Comparison of ENCODE assay signal across 8 cellular contexts in the genomic region with DNA sequence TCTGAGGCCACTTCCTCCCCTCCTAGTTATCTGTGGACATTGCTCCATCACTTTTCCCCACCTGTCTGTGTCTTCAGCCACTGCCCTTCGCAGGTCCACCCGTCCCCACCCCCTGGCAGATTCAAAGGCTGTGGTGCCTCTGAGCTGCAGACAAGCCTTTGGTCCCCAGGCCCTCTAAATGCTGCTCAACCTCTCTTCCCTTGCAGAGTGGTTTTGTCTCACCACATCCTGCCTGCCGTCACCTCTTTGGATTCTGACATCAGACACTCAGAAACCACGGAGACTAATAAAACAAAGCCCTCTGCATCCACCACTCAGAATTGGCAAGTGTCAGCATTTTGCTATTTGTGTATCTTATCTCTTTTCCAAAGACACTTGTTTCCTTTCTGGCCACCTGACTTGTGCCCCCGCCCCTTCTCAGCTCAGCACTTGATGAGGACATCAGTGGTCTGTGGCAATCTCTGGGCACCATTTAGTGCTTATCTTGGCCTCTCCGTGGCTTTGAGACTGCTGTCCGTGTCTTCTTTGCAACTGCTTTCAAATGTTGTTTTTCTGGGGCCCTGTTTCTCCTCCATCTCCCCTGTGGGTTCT. TPM values are rescaled to one million over a fixed set of nuclear protein-coding genes. Genes with fewer than 3 reads are reported as not detected.
DNase-seq lines count a peak whose midpoint lies in the region; ATAC-seq, FAIRE-seq and TF ChIP-seq lines count a peak whose summit lies in the region.

No MANE protein-coding gene starts in this region.

- in situ Hi-C loops in SK-MEL-5 (cut with HindIII; ENCODE audit: low pct_unique_long_range_greater_than_20kb, low sequenced_read_pairs): no loop called here

- H3K9me3 Mint-ChIP-seq in activated naive CD4-positive, alpha-beta T cell treated with anti-CD3 and anti-CD28 coated beads, Interleukin-2, amount 10 ng/mL, durations not matched to agents 7 days and 5 days: peaks cover 14% of the 10 kb centered on the region

- DNase-seq in A549 (ENCODE audit: low read depth in 1 of 2, low spot score in 1 of 2) (no peak), SK-MEL-5 (ENCODE audit: low read depth, low spot score) (peak; percentile 52), mucosa of descending colon (peak in 2 of 3 donors; percentile 39 to 55), head of caudate nucleus (no peak), HUDEP-2 (lab: John Stamatoyannopoulos, UW; ENCODE audit: unreplicated experiment in 76 of 76) (no peak)
- peak; percentile 91 for DNase-seq in activated naive CD4-positive, alpha-beta T cell treated with anti-CD3 and anti-CD28 coated beads, Interleukin-2, amount 10 ng/mL, durations not matched to agents 7 days and 5 days

- intact Hi-C loops in mucosa of descending colon (cut with DNase I, micrococcal nuclease): no loop called here
- intact Hi-C loops in head of caudate nucleus (cut with DNase I): no loop called here

- no peak overlapping the region for H3K4me3 ChIP-seq in A549
- H3K4me3 ChIP-seq in mucosa of descending colon: no peak overlapping the region

- H3K9me3 ChIP-seq in A549 (no peaks in the 10 kb centered on the region), mucosa of descending colon (no peaks in the 10 kb centered on the region)

- peak overlapping the region; percentile 87 for H3K27ac Mint-ChIP-seq in activated naive CD4-positive, alpha-beta T cell treated with anti-CD3 and anti-CD28 coated beads, Interleukin-2, amount 10 ng/mL, durations not matched to agents 7 days and 5 days

- H3K4me2 ChIP-seq in A549: no peak overlapping the region

- TF ChIP-seq RAD21 in A549 (conservative IDR thresholded peaks at IDR 0.05 in 1 of 2, IDR thresholded peaks at IDR 0.05 in 1 of 2): no peak

- H3K4me1 Mint-ChIP-seq in activated naive CD4-positive, alpha-beta T cell treated with anti-CD3 and anti-CD28 coated beads, Interleukin-2, amount 10 ng/mL, durations not matched to agents 7 days and 5 days: peaks cover 23% of the 10 kb centered on the region

- peaks cover 4% of the 10 kb centered on the region for H3K36me3 Mint-ChIP-seq in activated naive CD4-positive, alpha-beta T cell treated with anti-CD3 and anti-CD28 coated beads, Interleukin-2, amount 10 ng/mL, durations not matched to agents 7 days and 5 days

- TF ChIP-seq CTCF in A549 (IDR thresholded peaks at IDR 0.05): no peak
- no peak for TF ChIP-seq CTCF in mucosa of descending colon (IDR thresholded peaks at IDR 0.05)

- CTCF ChIA-PET in A549 (lab: Yijun Ruan, JAX): interaction anchor here (1.8 to 2.8 kb wide), 3 partner anchors 11 to 110 kb away, joined by 4 to 12 read pairs (median 11); no protein-coding TSS in a partner anchor
- CTCF ChIA-PET in activated naive CD4-positive, alpha-beta T cell treated with anti-CD3 and anti-CD28 coated beads, Interleukin-2, amount 10 ng/mL, durations not matched to agents 7 days and 5 days (lab: Charles Lee): interaction anchor here (1.1 to 1.9 kb wide), 8 partner anchors 15 to 299 kb away, joined by 3 to 16 read pairs (median 5); no protein-coding TSS in a partner anchor

- 29% methylated on average over 7 of the region's 7 CpGs for WGBS in A549 (ENCODE audit: missing lambda C conversion rate)

- no peak for TF ChIP-seq EP300 in A549 (IDR thresholded peaks at IDR 0.05)

- POLR2A ChIA-PET in A549 (lab: Yijun Ruan, JAX): no interaction called here

- H3K27me3 Mint-ChIP-seq in activated naive CD4-positive, alpha-beta T cell treated with anti-CD3 and anti-CD28 coated beads, Interleukin-2, amount 10 ng/mL, durations not matched to agents 7 days and 5 days: peaks cover 81% of the 10 kb centered on the region

- TF ChIP-seq POLR2A in A549 (IDR thresholded peaks at IDR 0.05; ENCODE audit: low read length): no peak

- no peak for FAIRE-seq in A549 (lab: Jason Lieb, UNC)

- H3K36me3 ChIP-seq in mucosa of descending colon (ENCODE audit: low read depth): no peaks in the 10 kb centered on the region

- peak overlapping the region; percentile 26 for H3K4me3 Mint-ChIP-seq in activated naive CD4-positive, alpha-beta T cell treated with anti-CD3 and anti-CD28 coated beads, Interleukin-2, amount 10 ng/mL, durations not matched to agents 7 days and 5 days

- no peak overlapping the region for H3K27ac ChIP-seq in A549

- H3K4me1 ChIP-seq in A549 (no peaks in the 10 kb centered on the region; the same call in 2 of the 3 replicates), mucosa of descending colon (ENCODE audit: low read depth) (no peaks in the 10 kb centered on the region)

- ATAC-seq in A549 (no peak), GM18870 (IDR thresholded peaks at IDR 0.05; ENCODE audit: unreplicated experiment) (peak; percentile 92), HG03159 (IDR thresholded peaks at IDR 0.05; ENCODE audit: unreplicated experiment) (peak; percentile 97), mucosa of descending colon (peak; percentile 80)

TF ChIP-seq in A549, 52 proteins besides CTCF, POLR2A, EP300 and RAD21:
- TF ChIP-seq MYC (IDR thresholded peaks at IDR 0.05; ENCODE audit: borderline replicate concordance, low read length): no peak
- TF ChIP-seq MAFK (IDR thresholded peaks at IDR 0.05; ENCODE audit: partially characterized antibody): peak; percentile 70
- TF ChIP-seq CBX2 (IDR thresholded peaks at IDR 0.05; ENCODE audit: borderline replicate concordance, low read depth): no peak
- TF ChIP-seq JUN (IDR thresholded peaks at IDR 0.05): no peak
TF ChIP-seq in A549: peak in this region for 1.

RNA-seq across cellular contexts. Expression of a gene that starts 7.7 kb away (rescaled TPM):
- polyA plus RNA-seq in A549 (2011; rRNA removed) (0.52 and 0.85 TPM in 2 replicates), A549 (2017; fragmentation: RNase III; extraction: RNeasy Plus Mini Kit Qiagen cat#74134 plus additional on column Dnase treatment) (0.61 to 0.75 TPM (median 0.64 TPM) in 3 replicates)
- 0.25 and 0.27 TPM in 2 replicates for polyA plus RNA-seq in A549 (2012; cell fraction: cytosol; rRNA removed)
- 0.24 TPM in 1 of 2 replicates, not detected in the other for polyA plus RNA-seq in A549 (2012; cell fraction: nucleus; rRNA removed)
- 0.63 and 0.91 TPM in 2 replicates for polyA minus RNA-seq in A549 (2011; rRNA and poly(A)+ RNA removed)
- total RNA-seq in SK-MEL-5 (2014; rRNA removed; shearing (Covaris generic)): 3.1 and 6.4 TPM in 2 replicates
- polyA plus RNA-seq in SK-MEL-5 (2015; cell fraction: cytosol; rRNA removed): 4.6 and 6.6 TPM in 2 replicates
- polyA plus RNA-seq in SK-MEL-5 (2015; cell fraction: nucleus; rRNA removed): 8.7 TPM in 2 replicates
- total RNA-seq in mucosa of descending colon: 1 to 10 TPM; 1.0 to 2.5 (median 1.1) TPM

Comparison
In these comparisons a context has a peak if more than half of its experiments do, and no peak if none do; other contexts are left out.
1. ATAC-seq: peak in GM18870 (single experiment), HG03159 (single experiment) and mucosa of descending colon (single experiment); none in A549 (0 of 2).
2. DNase-seq: peak in SK-MEL-5 (single experiment), activated naive CD4-positive, alpha-beta T cell treated with anti-CD3 and anti-CD28 coated beads, Interleukin-2, amount 10 ng/mL, durations not matched to agents 7 days and 5 days (single experiment) and mucosa of descending colon (2 of 3); none in A549 (0 of 2), head of caudate nucleus (0 of 42) and HUDEP-2 (0 of 76).